Comparison of ENCODE assay signal across 21 cellular contexts in the genomic region with DNA sequence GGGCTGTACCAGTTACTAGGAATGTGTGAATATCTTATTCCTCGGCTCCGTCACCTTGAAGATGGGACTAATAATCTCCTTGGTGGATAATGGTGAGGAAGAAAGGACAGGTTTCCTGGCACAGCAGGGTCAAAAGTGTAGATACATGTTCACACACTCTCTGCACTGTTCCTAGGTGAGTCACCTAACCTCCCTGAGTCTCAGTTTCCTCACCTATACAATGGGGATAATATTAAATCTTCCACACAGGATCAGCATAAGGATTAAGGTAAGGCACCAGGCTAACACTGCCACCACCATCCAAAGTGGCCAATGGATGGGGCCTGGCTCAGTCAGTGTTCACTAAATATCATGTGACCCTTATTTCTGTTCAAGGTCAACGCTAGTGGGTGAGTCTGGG.
DNase-seq lines count a peak whose midpoint lies in the region; TF ChIP-seq lines count a peak whose summit lies in the region.
"Had no signal": no experiment of that assay in that cellular context is flagged by ENCODE, and none has a peak within 500 bp of the region (broad histone marks: within the 10 kb centered on the region; RNA-seq: fewer than 3 reads in every experiment).

No MANE protein-coding gene starts in this region.

- H3K27ac ChIP-seq in osteoblast (ENCODE audit: low read depth, low read length): no peak overlapping the region
- H3K27ac ChIP-seq: BLaER1, SK-N-MC had no signal

- H3K4me3 Mint-ChIP-seq in IgD-negative memory B cell: no peak overlapping the region
- no peak overlapping the region for H3K4me3 Mint-ChIP-seq in chondrocyte (ENCODE audit: unreplicated experiment)
- H3K4me3 Mint-ChIP-seq: CD4-positive, alpha-beta memory T cell had no signal

- H3K4me1 ChIP-seq in osteoblast (ENCODE audit: insufficient read depth, low read length): peaks cover 3% of the 10 kb centered on the region
- H3K4me1 ChIP-seq: Caco-2 had no signal

- H3K36me3 Mint-ChIP-seq in IgD-negative memory B cell (no peaks in the 10 kb centered on the region), chondrocyte (ENCODE audit: low read depth) (peaks cover 33% of the 10 kb centered on the region)

- H2AFZ ChIP-seq in osteoblast (ENCODE audit: low read length): no peak overlapping the region

- peaks cover 96% of the 10 kb centered on the region for H3K36me3 ChIP-seq in osteoblast (ENCODE audit: insufficient read depth, low read length)

- no peaks in the 10 kb centered on the region for H3K9me3 Mint-ChIP-seq in IgD-negative memory B cell
- no peaks in the 10 kb centered on the region for H3K9me3 Mint-ChIP-seq in chondrocyte (ENCODE audit: low read depth)

- no peaks in the 10 kb centered on the region for H3K27me3 Mint-ChIP-seq in IgD-negative memory B cell
- no peaks in the 10 kb centered on the region for H3K27me3 Mint-ChIP-seq in chondrocyte (ENCODE audit: low read depth)
- H3K27me3 Mint-ChIP-seq: CD4-positive, alpha-beta memory T cell had no signal

- H3K9me3 ChIP-seq in osteoblast (ENCODE audit: low read depth, low read length): no peaks in the 10 kb centered on the region
- H3K9me3 ChIP-seq: BLaER1, Caco-2, MG63 had no signal

- H3K27me3 ChIP-seq in osteoblast (ENCODE audit: insufficient read depth, low read length): no peaks in the 10 kb centered on the region
- H3K27me3 ChIP-seq: BLaER1, MG63 had no signal

- TF ChIP-seq CTCF in chondrocyte (IDR thresholded peaks at IDR 0.05) (no peak), osteoblast (IDR thresholded peaks at IDR 0.05; ENCODE audit: extremely low read depth, low read depth, low read length) (no peak)

- H4K20me1 ChIP-seq in osteoblast (ENCODE audit: insufficient read depth, low read length): peaks cover 39% of the 10 kb centered on the region

- H3K4me2 ChIP-seq in osteoblast (ENCODE audit: insufficient read depth, low read length): no peak overlapping the region

- no peak for DNase-seq in chondrocyte (ENCODE audit: low spot score)
- DNase-seq in osteoblast (ENCODE audit: insufficient read length, low spot score, missing footprints): peak; percentile 37
- no peak for DNase-seq in NCI-H748 (lab: John Stamatoyannopoulos, UW; ENCODE audit: unreplicated experiment)
- no peak for DNase-seq in SKM-1 treated with dmso at 0.1 percent for 144 hours (lab: John Stamatoyannopoulos, UW; ENCODE audit: unreplicated experiment)
- no peak for DNase-seq in NCI-H226
- DNase-seq: ACHN; CD4-positive, alpha-beta memory T cell; DMS 273 treated with DMSO at 0.1 percent for 48 hours; DMS79 treated with DMSO at 0.1 percent for 48 hours; MG63; NCI-H1092; NCI-H1436 treated with DMSO at 0.1 percent for 48 hours; NCI-H1930; NCI-H345; NCI-H524 treated with DMSO at 0.1 percent for 48 hours; SHP77 treated with DMSO at 0.1 percent for 48 hours had no signal

- peak overlapping the region; percentile 10 to 63 (median 42) for H3K27ac Mint-ChIP-seq in IgD-negative memory B cell
- peak overlapping the region; percentile 12 for H3K27ac Mint-ChIP-seq in chondrocyte (ENCODE audit: unreplicated experiment)

- no peaks in the 10 kb centered on the region for H3K4me1 Mint-ChIP-seq in IgD-negative memory B cell
- H3K4me1 Mint-ChIP-seq in chondrocyte (ENCODE audit: low read depth): peaks cover 12% of the 10 kb centered on the region

- H3K79me2 ChIP-seq in osteoblast (ENCODE audit: insufficient read depth, low read length): peaks cover 11% of the 10 kb centered on the region

- TF ChIP-seq POLR2A in GM15510 (IDR thresholded peaks at IDR 0.05; ENCODE audit: borderline replicate concordance, extremely low read depth, insufficient read length): peak; percentile 0

- H3K4me3 ChIP-seq in osteoblast (ENCODE audit: insufficient read depth, low read length): no peak overlapping the region
- H3K4me3 ChIP-seq: BLaER1, MG63, SK-N-MC had no signal
